In genomic region chr9:131395027-131395744, GRCh38 we compare ENCODE assay signal across 8 cellular contexts. TPM values are rescaled to one million over a fixed set of nuclear protein-coding genes. Genes with fewer than 3 reads are reported as not detected.
A peak's percentile ranks its signal among the peaks of the same experiment; 100 is the strongest.
DNase-seq lines count a peak whose midpoint lies in the region; ATAC-seq and TF ChIP-seq lines count a peak whose summit lies in the region.

No MANE protein-coding gene starts in this region.

- in situ Hi-C loops in T47D (cut with HindIII; ENCODE audit: low pct_unique_long_range_greater_than_20kb, low sequenced_read_pairs): no loop called here

- peak overlapping the region; percentile 87 to 95 (median 90) for H3K4me3 Mint-ChIP-seq in CD4-positive, alpha-beta memory T cell

- peak overlapping the region; percentile 94 to 98 (median 96) for H3K27ac Mint-ChIP-seq in CD4-positive, alpha-beta memory T cell

- no peak for TF ChIP-seq CTCF in WERI-Rb-1 (IDR thresholded peaks at IDR 0.05; ENCODE audit: low read depth, low read length)
- no peak for TF ChIP-seq CTCF in left lung (IDR thresholded peaks at IDR 0.05)

- H3K4me1 ChIP-seq in CD4-positive, alpha-beta memory T cell (ENCODE audit: insufficient read depth, low read length): peaks cover 59% of the 10 kb centered on the region
- H3K4me1 ChIP-seq in left lung: peaks cover 46 to 61% of the 10 kb centered on the region in 2 donors

- intact Hi-C loops in CD4-positive, alpha-beta memory T cell (cut with micrococcal nuclease): loop anchor here (2.0 to 10.0 kb wide), 5 partner anchors 14 to 960 kb away; partner anchors contain the start of gene SETX
- intact Hi-C loops in left lung (cut with DNase I): no loop called here

- H3K36me3 Mint-ChIP-seq in CD4-positive, alpha-beta memory T cell: peaks cover 0 to 7% of the 10 kb centered on the region in 2 donors

- peak overlapping the region; percentile 76 for H3K27ac ChIP-seq in CD4-positive, alpha-beta memory T cell (ENCODE audit: low read depth, low read length)
- H3K27ac ChIP-seq in WERI-Rb-1 (peak overlapping the region; percentile 93), left lung (peak overlapping the region; percentile 91 to 95)

- no peaks in the 10 kb centered on the region for H3K27me3 ChIP-seq in CD4-positive, alpha-beta memory T cell (ENCODE audit: insufficient read depth, low read length)
- H3K27me3 ChIP-seq in WERI-Rb-1 (ENCODE audit: insufficient read depth, low read depth, severe bottlenecking): no peaks in the 10 kb centered on the region
- H3K27me3 ChIP-seq in left lung: no peaks in the 10 kb centered on the region

- H3K27me3 Mint-ChIP-seq in CD4-positive, alpha-beta memory T cell: no peaks in the 10 kb centered on the region

- POLR2A ChIA-PET in CD4-positive, alpha-beta memory T cell (lab: Charles Lee; ENCODE audit: partially characterized antibody): interaction anchor here (0.7 to 6.1 kb wide), 5 partner anchors 14 to 273 kb away, joined by 3 to 83 read pairs (median 3); no protein-coding TSS in a partner anchor

- H3K36me3 ChIP-seq in CD4-positive, alpha-beta memory T cell (ENCODE audit: insufficient read depth, low read length): no peaks in the 10 kb centered on the region
- peaks cover 38% of the 10 kb centered on the region for H3K36me3 ChIP-seq in WERI-Rb-1
- no peaks in the 10 kb centered on the region for H3K36me3 ChIP-seq in left lung

- peak; percentile 77 to 94 (median 81) for DNase-seq in CD4-positive, alpha-beta memory T cell
- no peak for DNase-seq in WERI-Rb-1
- DNase-seq in T47D (ENCODE audit: low read depth in 1 of 2, low spot score in 1 of 2): peak; percentile 85 to 91
- DNase-seq in left lung: peak; percentile 70 to 83
- peak; percentile 60 to 70 (median 70) for DNase-seq in stimulated activated CD4-positive, alpha-beta T cell treated with anti-CD3 and anti-CD28 coated beads, TNF-alpha, amount 100 ng/mL, for 24 hours (ENCODE audit: low read depth in 3 of 3)
- no peak for DNase-seq in iPS-NIHi7 (ENCODE audit: extremely low spot score)

- H3K9me3 ChIP-seq in CD4-positive, alpha-beta memory T cell (ENCODE audit: control insufficient read depth in 1 of 2, low read length in 2 of 2): no peaks in the 10 kb centered on the region
- H3K9me3 ChIP-seq in WERI-Rb-1 (ENCODE audit: severe bottlenecking) (no peaks in the 10 kb centered on the region), left lung (no peaks in the 10 kb centered on the region)

- CTCF ChIA-PET in CD4-positive, alpha-beta memory T cell (lab: Charles Lee; ENCODE audit: partially characterized antibody): no interaction called here

- H3K9me3 Mint-ChIP-seq in CD4-positive, alpha-beta memory T cell: no peaks in the 10 kb centered on the region

- peak; percentile 32 for ATAC-seq in HG03521 (IDR thresholded peaks at IDR 0.05; ENCODE audit: unreplicated experiment)
- ATAC-seq in left lung: peak; percentile 58
- ATAC-seq in GM18909 (IDR thresholded peaks at IDR 0.05; ENCODE audit: poor library complexity, unreplicated experiment): no peak

- H3K4me3 ChIP-seq in CD4-positive, alpha-beta memory T cell (ENCODE audit: low read length in 2 of 2): peak overlapping the region; percentile 70 to 87
- H3K4me3 ChIP-seq in WERI-Rb-1 (ENCODE audit: low read depth, low read length): peak overlapping the region; percentile 96
- H3K4me3 ChIP-seq in left lung: peak overlapping the region; percentile 55 to 70

- peaks cover 45 to 67% (median 52%) of the 10 kb centered on the region in 4 donors for H3K4me1 Mint-ChIP-seq in CD4-positive, alpha-beta memory T cell

RNA-seq across cellular contexts. Expression of gene PRRC2B, which starts 1.3 kb away (rescaled TPM):
- total RNA-seq in CD4-positive, alpha-beta memory T cell: 100 to 1,000 TPM; 335 to 343 TPM
- polyA plus RNA-seq in CD4-positive, alpha-beta memory T cell: 10 to 100 TPM in 1 of 2 donors, 1 to 10 TPM in 1; 2.7 to 46.9 TPM
- total RNA-seq in left lung: 100 to 1,000 TPM; 165 to 176 TPM

Comparison
In these comparisons a context has a peak if more than half of its experiments do, and no peak if none do; other contexts are left out.
1. DNase-seq: peak in CD4-positive, alpha-beta memory T cell (5 of 5), T47D (2 of 2), left lung (2 of 2) and stimulated activated CD4-positive, alpha-beta T cell treated with anti-CD3 and anti-CD28 coated beads, TNF-alpha, amount 100 ng/mL, for 24 hours (3 of 3); none in WERI-Rb-1 (single experiment) and iPS-NIHi7 (single experiment).
2. Peak in every context shown above with its lines, with median percentiles within 50 percentile points of each other: H3K27ac ChIP-seq and H3K4me3 ChIP-seq.